1 cellular context compared by ENCODE assay signal in the genomic region with DNA sequence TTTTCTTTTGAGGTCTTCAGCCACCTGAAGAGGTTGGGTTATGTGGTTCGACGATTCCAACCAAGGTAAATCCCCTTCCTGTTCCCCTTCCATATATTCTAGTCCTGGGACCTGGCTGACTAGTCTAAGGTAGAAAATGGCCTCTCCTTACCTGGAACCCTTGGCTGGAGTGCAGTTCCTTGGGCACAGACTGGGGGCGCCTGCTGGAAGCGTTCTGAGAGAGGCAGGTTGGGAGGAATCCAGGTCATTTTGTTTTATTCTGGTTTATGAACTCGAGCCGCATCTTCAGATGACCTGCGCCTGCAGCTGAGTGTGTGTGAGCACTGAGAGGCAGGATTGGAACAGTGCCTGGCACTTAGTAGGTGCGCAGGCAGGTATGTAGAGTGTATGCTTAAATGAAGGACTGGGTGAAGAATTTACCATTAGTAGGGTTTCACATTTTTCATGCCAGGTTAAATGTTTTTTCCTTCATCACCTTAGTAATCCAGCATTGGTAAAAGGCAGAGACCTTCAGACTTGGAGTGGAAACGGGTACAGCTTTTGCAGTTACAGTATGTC.
TF ChIP-seq lines count a peak whose summit lies in the region.

No MANE protein-coding gene starts in this region.

TF ChIP-seq in GM12878, 131 proteins besides CTCF, POLR2A, EP300 and RAD21:
- TF ChIP-seq RELB (IDR thresholded peaks at IDR 0.05; ENCODE audit: low read depth) (no peak), NRF1 (conservative IDR thresholded peaks at IDR 0.05; ENCODE audit: low read depth, low read length) (no peak), MEF2A (IDR thresholded peaks at IDR 0.05; ENCODE audit: insufficient read depth, low read depth, low read length) (no peak), DPF2 (IDR thresholded peaks at IDR 0.05) (0 out of 2 replicates have a peak, but pooled peaks have one; percentile 23), SMAD1 (IDR thresholded peaks at IDR 0.05; ENCODE audit: low read depth, partially characterized antibody) (no peak), ZZZ3 (IDR thresholded peaks at IDR 0.05; ENCODE audit: control insufficient read depth, insufficient read length, low read depth) (no peak), TCF3 (IDR thresholded peaks at IDR 0.05; ENCODE audit: borderline replicate concordance, insufficient read depth, low read depth, low read length) (no peak), KLF5 (IDR thresholded peaks at IDR 0.05; ENCODE audit: partially characterized antibody) (no peak)
TF ChIP-seq in GM12878: peak in this region for 1.
